Comparison of ENCODE assay signal across 12 cellular contexts in the genomic region with DNA sequence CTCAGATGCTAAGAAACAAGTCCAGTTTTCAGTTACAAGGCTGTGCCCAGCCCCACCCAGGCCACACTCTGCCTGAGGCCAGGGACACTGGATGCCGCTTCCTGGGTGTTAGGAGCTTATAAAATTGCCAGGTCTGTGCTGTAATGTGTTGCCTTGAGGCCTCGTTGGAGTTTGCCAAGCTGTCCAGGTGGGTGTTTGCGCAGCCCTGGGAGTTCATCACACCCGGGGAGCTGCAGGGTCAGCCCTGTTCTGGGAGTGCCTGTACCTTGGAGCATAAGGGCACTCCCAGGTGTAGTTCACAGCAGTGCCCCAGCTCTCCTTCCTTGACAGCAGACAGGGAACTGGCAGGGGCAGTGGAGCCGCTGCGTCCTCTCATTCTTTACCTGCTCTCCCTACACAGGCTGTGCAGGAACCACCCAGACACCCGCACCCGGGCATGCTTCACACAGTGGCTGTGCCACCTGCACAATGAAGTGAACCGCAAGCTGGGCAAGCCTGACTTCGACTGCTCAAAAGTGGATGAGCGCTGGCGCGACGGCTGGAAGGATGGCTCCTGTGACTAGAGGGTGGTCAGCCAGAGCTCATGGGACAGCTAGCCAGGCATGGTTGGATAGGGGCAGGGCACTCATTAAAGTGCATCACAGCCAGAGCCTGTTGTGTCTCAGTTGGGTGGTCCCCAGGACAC. TPM values are rescaled to one million over a fixed set of nuclear protein-coding genes. Genes with fewer than 3 reads are reported as not detected.
A peak's percentile ranks its signal among the peaks of the same experiment; 100 is the strongest.
DNase-seq lines count a peak whose midpoint lies in the region; ATAC-seq and TF ChIP-seq lines count a peak whose summit lies in the region.
"Had no signal": no experiment of that assay in that cellular context is flagged by ENCODE, and none has a peak within 500 bp of the region (broad histone marks: within the 10 kb centered on the region; RNA-seq: fewer than 3 reads in every experiment).

No MANE protein-coding gene starts in this region.

- no peak for TF ChIP-seq POLR2A in GM18505 (IDR thresholded peaks at IDR 0.05; ENCODE audit: borderline replicate concordance, extremely low read depth, insufficient read depth, insufficient read length)

- no peaks in the 10 kb centered on the region for H3K9me3 ChIP-seq in CD8-positive, alpha-beta memory T cell (ENCODE audit: low read length)
- H3K9me3 ChIP-seq: testis had no signal

- H3K27me3 ChIP-seq in CD8-positive, alpha-beta memory T cell (ENCODE audit: insufficient read depth, low read length, poor library complexity, severe bottlenecking), result peaks cover 22% of the 10 kb centered on the region
- H3K27me3 ChIP-seq: testis had no signal

- peaks cover 24% of the 10 kb centered on the region for H3K4me1 ChIP-seq in CD8-positive, alpha-beta memory T cell (ENCODE audit: insufficient read depth, low read length)

- H3K4me3 Mint-ChIP-seq in CD8-positive, alpha-beta memory T cell, result peak overlapping the region; percentile 66 to 85 (median 81)
- peak overlapping the region; percentile 80 for H3K4me3 Mint-ChIP-seq in chondrocyte (ENCODE audit: unreplicated experiment)
- peak overlapping the region; percentile 89 for H3K4me3 Mint-ChIP-seq in nephron progenitor cell

- no peak for ATAC-seq in GM18505 (IDR thresholded peaks at IDR 0.05; ENCODE audit: unreplicated experiment)

- no peak for DNase-seq in CD8-positive, alpha-beta memory T cell
- DNase-seq in LNCaP clone FGC (ENCODE audit: low read depth) (no peak), chondrocyte (ENCODE audit: low spot score) (no peak), nephron progenitor cell (no peak), C1 segment of cervical spinal cord (lab: John Stamatoyannopoulos, UW) (no peak), SKM-1 (lab: John Stamatoyannopoulos, UW; ENCODE audit: unreplicated experiment) (no peak)
- DNase-seq in stimulated activated CD4-positive, alpha-beta T cell treated with anti-CD3 and anti-CD28 coated beads, Interleukin-1b, Interleukin-23, amount 100 ng/mL, for 48 hours, result no peak
- DNase-seq: NCI-H345; stimulated activated CD4-positive, alpha-beta T cell treated with anti-CD3 and anti-CD28 coated beads, Interleukin-12 subunit alpha, Interleukin-12 subunit beta, amount 100 ng/mL, for 4 hours; testis had no signal

- POLR2A ChIA-PET in CD8-positive, alpha-beta memory T cell (lab: Charles Lee), result interaction anchor here (0.6 to 3.2 kb wide), 2 partner anchors 21 to 22 kb away, joined by 3 to 23 read pairs; partner anchors contain the start of gene RPS2

- CTCF ChIA-PET in CD8-positive, alpha-beta memory T cell (lab: Charles Lee), result interaction anchor here (0.9 to 2.0 kb wide), 4 partner anchors 14 to 22 kb away, joined by 3 to 5 read pairs (median 4); partner anchors contain the start of gene TBL3

- no peak for TF ChIP-seq CTCF in LNCaP clone FGC (IDR thresholded peaks at IDR 0.05; ENCODE audit: control insufficient read depth, extremely low read depth, insufficient read depth)
- no peak for TF ChIP-seq CTCF in chondrocyte (IDR thresholded peaks at IDR 0.05)
- TF ChIP-seq CTCF in nephron progenitor cell (IDR thresholded peaks at IDR 0.05), result no peak

- H3K27me3 Mint-ChIP-seq in CD8-positive, alpha-beta memory T cell, result peaks cover 11 to 22% of the 10 kb centered on the region in 2 donors
- H3K27me3 Mint-ChIP-seq in chondrocyte (ENCODE audit: low read depth) (peaks cover 11% of the 10 kb centered on the region), nephron progenitor cell (ENCODE audit: low read depth, poor library complexity) (peaks cover 63% of the 10 kb centered on the region)

- peak overlapping the region; percentile 54 for H3K27ac ChIP-seq in CD8-positive, alpha-beta memory T cell (ENCODE audit: low read depth, low read length)
- H3K27ac ChIP-seq: HL-60, testis had no signal

- peak overlapping the region in 2 of 8 donors; percentile 57 to 84 for H3K27ac Mint-ChIP-seq in CD8-positive, alpha-beta memory T cell
- H3K27ac Mint-ChIP-seq in chondrocyte (ENCODE audit: unreplicated experiment) (no peak overlapping the region), nephron progenitor cell (no peak overlapping the region)

- no peak overlapping the region for H3K4me3 ChIP-seq in CD8-positive, alpha-beta memory T cell (ENCODE audit: low read length)
- peak overlapping the region; percentile 73 for H3K4me3 ChIP-seq in LNCaP clone FGC (ENCODE audit: low read depth, low read length)

- peaks cover 18 to 38% (median 19%) of the 10 kb centered on the region in 3 donors for H3K4me1 Mint-ChIP-seq in CD8-positive, alpha-beta memory T cell
- H3K4me1 Mint-ChIP-seq in chondrocyte (ENCODE audit: low read depth) (peaks cover 15% of the 10 kb centered on the region), nephron progenitor cell (peaks cover 26% of the 10 kb centered on the region)

- H3K36me3 Mint-ChIP-seq in CD8-positive, alpha-beta memory T cell, result peaks cover 0 to 17% (median 0%) of the 10 kb centered on the region in 3 donors
- peaks cover 2% of the 10 kb centered on the region for H3K36me3 Mint-ChIP-seq in chondrocyte (ENCODE audit: low read depth)
- H3K36me3 Mint-ChIP-seq in nephron progenitor cell (ENCODE audit: low read depth), result peaks cover 14% of the 10 kb centered on the region

- no peaks in the 10 kb centered on the region for H3K36me3 ChIP-seq in CD8-positive, alpha-beta memory T cell (ENCODE audit: insufficient read depth, low read length)

- H3K9me3 Mint-ChIP-seq in CD8-positive, alpha-beta memory T cell, result no peaks in the 10 kb centered on the region
- H3K9me3 Mint-ChIP-seq in chondrocyte (ENCODE audit: low read depth) (no peaks in the 10 kb centered on the region), nephron progenitor cell (no peaks in the 10 kb centered on the region)

RNA-seq across cellular contexts. Expression of gene GFER, which starts 1.6 kb away (rescaled TPM):
- total RNA-seq in CD8-positive, alpha-beta memory T cell, result 10 to 100 TPM; 41.7 to 50.1 TPM
- 38.4 TPM for polyA plus RNA-seq in CD8-positive, alpha-beta memory T cell
- total RNA-seq in chondrocyte, result 17.0 to 19.7 TPM (median 17.5 TPM) in 3 replicates

RNA-seq across cellular contexts. Expression of gene SYNGR3, which starts 4.2 kb away (rescaled TPM):
- 1 to 10 TPM; 3.4 to 3.6 TPM for total RNA-seq in CD8-positive, alpha-beta memory T cell
- polyA plus RNA-seq in CD8-positive, alpha-beta memory T cell, result 2.1 TPM
- 0.39 to 0.74 TPM (median 0.67 TPM) in 3 replicates for total RNA-seq in chondrocyte

RNA-seq across cellular contexts. Expression of gene NOXO1, which starts 4.3 kb away (rescaled TPM):
- under 1 TPM; 0.47 to 0.48 TPM for total RNA-seq in CD8-positive, alpha-beta memory T cell
- not detected for polyA plus RNA-seq in CD8-positive, alpha-beta memory T cell
- total RNA-seq in chondrocyte, result 0.25 to 0.48 TPM (median 0.26 TPM) in 3 replicates

RNA-seq across cellular contexts. Expression of gene TBL3, which starts 13.8 kb away (rescaled TPM):
- 10 to 100 TPM; 74.6 to 78.0 TPM for total RNA-seq in CD8-positive, alpha-beta memory T cell
- 62.9 TPM for polyA plus RNA-seq in CD8-positive, alpha-beta memory T cell
- total RNA-seq in chondrocyte, result 20.9 to 40.1 TPM (median 21.6 TPM) in 3 replicates

RNA-seq across cellular contexts. Expression of gene RNF151, which starts 19.0 kb away (rescaled TPM):
- not detected for total RNA-seq in CD8-positive, alpha-beta memory T cell
- polyA plus RNA-seq in CD8-positive, alpha-beta memory T cell, result not detected
- total RNA-seq in chondrocyte, result not detected in 3 replicates
